8 cellular contexts compared by ENCODE assay signal in genomic region chr6:99588618-99589289, GRCh38. TPM values are rescaled to one million over a fixed set of nuclear protein-coding genes. Genes with fewer than 3 reads are reported as not detected.
DNase-seq lines count a peak whose midpoint lies in the region; ATAC-seq and TF ChIP-seq lines count a peak whose summit lies in the region.

No MANE protein-coding gene starts in this region.

- H3K79me2 ChIP-seq in SU-DHL-6 (ENCODE audit: insufficient read depth, low read length), result no peaks in the 10 kb centered on the region

- H3F3A ChIP-seq in SU-DHL-6 (ENCODE audit: insufficient read depth), result no peaks in the 10 kb centered on the region

- no peaks in the 10 kb centered on the region for H3K36me3 ChIP-seq in SU-DHL-6 (ENCODE audit: low read length)
- no peaks in the 10 kb centered on the region for H3K36me3 ChIP-seq in iPS-15b (ENCODE audit: control insufficient read depth, insufficient read depth, low read length)
- no peaks in the 10 kb centered on the region for H3K36me3 ChIP-seq in skeletal muscle satellite cell (ENCODE audit: insufficient read depth, low read length)

- H3K9ac ChIP-seq in SU-DHL-6 (ENCODE audit: low read length) (peak overlapping the region; percentile 24; the same call in 1 of the 2 replicates), iPS-15b (ENCODE audit: low read depth, low read length) (no peak overlapping the region), skeletal muscle satellite cell (ENCODE audit: low read depth, low read length) (peak overlapping the region; percentile 37)

- H2AFZ ChIP-seq in SU-DHL-6 (ENCODE audit: low read depth, low read length, severe bottlenecking), result peak overlapping the region; percentile 77

- peak; percentile 91 for ATAC-seq in HG02571 (IDR thresholded peaks at IDR 0.05; ENCODE audit: unreplicated experiment)

- H3K9me3 ChIP-seq in SU-DHL-6 (ENCODE audit: insufficient read depth, low read length) (no peaks in the 10 kb centered on the region), iPS-15b (ENCODE audit: control insufficient read depth, insufficient read depth, low read length) (no peaks in the 10 kb centered on the region), skeletal muscle satellite cell (replicated peaks; ENCODE audit: low read length) (no peaks in the 10 kb centered on the region)

- DNase-seq in NB4 (ENCODE audit: low read depth) (peak; percentile 92), astrocyte of the hippocampus (ENCODE audit: low read depth, low spot score) (peak; percentile 87), LoVo (ENCODE audit: low spot score) (no peak)

- no peaks in the 10 kb centered on the region for H4K20me1 ChIP-seq in SU-DHL-6 (ENCODE audit: low read depth, low read length)

- H3K4me1 ChIP-seq in iPS-15b (ENCODE audit: control insufficient read depth, insufficient read depth, low read length), result no peaks in the 10 kb centered on the region
- peaks cover 7% of the 10 kb centered on the region for H3K4me1 ChIP-seq in skeletal muscle satellite cell (ENCODE audit: control insufficient read depth, insufficient read depth, low read length)

- TF ChIP-seq POLR2A in NB4 (IDR thresholded peaks at IDR 0.05; ENCODE audit: extremely low read depth, insufficient read length), result no peak

- peak; percentile 82 for TF ChIP-seq CTCF in GM12873 (IDR thresholded peaks at IDR 0.05; ENCODE audit: insufficient read depth, low read depth, low read length, missing control alignments)
- peak; percentile 71 for TF ChIP-seq CTCF in NB4 (IDR thresholded peaks at IDR 0.05; ENCODE audit: low read depth, low read length)
- peak; percentile 15 for TF ChIP-seq CTCF in SU-DHL-6 (IDR thresholded peaks at IDR 0.05; ENCODE audit: insufficient read depth, low read length, poor library complexity, severe bottlenecking)

- H3K27me3 ChIP-seq in SU-DHL-6 (ENCODE audit: low read length) (no peaks in the 10 kb centered on the region), iPS-15b (ENCODE audit: control insufficient read depth, insufficient read depth, low read length) (peaks cover 97% of the 10 kb centered on the region), skeletal muscle satellite cell (ENCODE audit: control insufficient read depth, insufficient read depth, low read length) (peaks cover 58% of the 10 kb centered on the region)

- H3K9me2 ChIP-seq in SU-DHL-6 (replicated peaks; ENCODE audit: insufficient read depth, low read length), result no peaks in the 10 kb centered on the region

- H3K4me3 ChIP-seq in NB4 (ENCODE audit: low read depth, low read length) (peak overlapping the region; percentile 58), SU-DHL-6 (ENCODE audit: insufficient read depth, low read length, poor library complexity, severe bottlenecking) (no peak overlapping the region), iPS-15b (ENCODE audit: low read depth, low read length) (peak overlapping the region; percentile 48), skeletal muscle satellite cell (ENCODE audit: low read length) (peak overlapping the region; percentile 72)

- no peak overlapping the region for H3K27ac ChIP-seq in SU-DHL-6 (ENCODE audit: low read depth, low read length)

- H3K4me2 ChIP-seq in SU-DHL-6 (ENCODE audit: low read depth, low read length, poor library complexity, severe bottlenecking), result peak overlapping the region; percentile 45
- peak overlapping the region; percentile 95 for H3K4me2 ChIP-seq in skeletal muscle satellite cell (ENCODE audit: low read length)

RNA-seq across cellular contexts. Expression of gene PRDM13, which starts 17.9 kb away (rescaled TPM):
- not detected in 2 replicates for total RNA-seq in skeletal muscle satellite cell (2012; rRNA removed)

RNA-seq across cellular contexts. Expression of gene CCNC, which starts 20.3 kb away (rescaled TPM):
- 71.2 and 95.3 TPM in 2 replicates for total RNA-seq in skeletal muscle satellite cell (2012; rRNA removed)

Comparison
In these comparisons a context has a peak if more than half of its experiments do, and no peak if none do; other contexts are left out.
1. CTCF ChIP-seq: peak in every context shown above with its lines; median percentile 82 in GM12873; 71 in NB4; 15 in SU-DHL-6.